ENCODE assay signal across 16 cellular contexts in genomic region chr3:61053781-61054496, GRCh38.
A peak's percentile ranks its signal among the peaks of the same experiment; 100 is the strongest.
DNase-seq lines count a peak whose midpoint lies in the region; ATAC-seq and TF ChIP-seq lines count a peak whose summit lies in the region.
"Had no signal": no experiment of that assay in that cellular context is flagged by ENCODE, and none has a peak within 500 bp of the region (broad histone marks: within the 10 kb centered on the region; RNA-seq: fewer than 3 reads in every experiment).

No MANE protein-coding gene starts in this region.

- H3K9me3 ChIP-seq in right lobe of liver: no peaks in the 10 kb centered on the region
- H3K9me3 ChIP-seq in prostate gland: no peaks in the 10 kb centered on the region
- H3K9me3 ChIP-seq: thyroid gland had no signal

- ATAC-seq in SK-N-SH treated with all-trans-retinoic acid at 6 μM for 48 hours: no peak
- peak; percentile 67 to 95 (median 69) for ATAC-seq in right lobe of liver
- ATAC-seq in HG03378 (IDR thresholded peaks at IDR 0.05; ENCODE audit: unreplicated experiment): no peak
- ATAC-seq: activated CD4-positive, alpha-beta T cell treated with anti-CD3 and anti-CD28 coated beads for 36 hours; activated naive CD4-positive, alpha-beta T cell treated with anti-CD3 and anti-CD28 coated beads, Interleukin-2, amount 50 U/mL, for 72 hours; effector memory CD8-positive, alpha-beta T cell; K562 had no signal

- H3K27me3 ChIP-seq in right lobe of liver (no peaks in the 10 kb centered on the region), prostate gland (replicated peaks; ENCODE audit: insufficient read depth) (no peaks in the 10 kb centered on the region)
- H3K27me3 ChIP-seq: thyroid gland had no signal

- H3K4me3 ChIP-seq in right lobe of liver: no peak overlapping the region
- no peak overlapping the region for H3K4me3 ChIP-seq in prostate gland
- H3K4me3 ChIP-seq: K562, thyroid gland had no signal

- intact Hi-C loops in right lobe of liver (cut with DNase I) (no loop called here), prostate gland (cut with DNase I) (no loop called here)

- H3K36me3 ChIP-seq in right lobe of liver: no peaks in the 10 kb centered on the region
- H3K36me3 ChIP-seq in prostate gland: no peaks in the 10 kb centered on the region
- H3K36me3 ChIP-seq: thyroid gland had no signal

- TF ChIP-seq CTCF in right lobe of liver (IDR thresholded peaks at IDR 0.05) (no peak), prostate gland (IDR thresholded peaks at IDR 0.05) (no peak)

- WGBS in right lobe of liver (ENCODE audit: insufficient coverage, low coverage, low lambda C conversion rate, missing lambda C conversion rate): 31% methylated on average over 2 of the region's 2 CpGs
- 86% methylated on average over 2 of the region's 2 CpGs for WGBS in prostate gland

- TF ChIP-seq POLR2A in right lobe of liver (IDR thresholded peaks at IDR 0.05) (no peak), prostate gland (IDR thresholded peaks at IDR 0.05) (no peak)

- H3K4me1 ChIP-seq in right lobe of liver (no peaks in the 10 kb centered on the region), prostate gland (replicated peaks) (no peaks in the 10 kb centered on the region)

- H3K27ac ChIP-seq in right lobe of liver (no peak overlapping the region), prostate gland (no peak overlapping the region)
- H3K27ac ChIP-seq: thyroid gland had no signal

- peak; percentile 3 for DNase-seq in DMS53 treated with DMSO at 0.1 percent for 48 hours (lab: John Stamatoyannopoulos, UW; ENCODE audit: unreplicated experiment)
- DNase-seq in NCI-H146 (lab: John Stamatoyannopoulos, UW): peak; percentile 96
- DNase-seq in right lobe of liver: peak in 1 of 3 donors; percentile 28
- no peak for DNase-seq in anterior cingulate cortex (lab: John Stamatoyannopoulos, UW)
- no peak for DNase-seq in prostate gland (ENCODE audit: low spot score)
- DNase-seq: activated CD4-positive, alpha-beta T cell treated with anti-CD3 and anti-CD28 coated beads for 36 hours; CD4-positive, CD25-positive, alpha-beta regulatory T cell; effector memory CD8-positive, alpha-beta T cell; NCI-H2171; stimulated activated naive CD4-positive, alpha-beta T cell treated with Interleukin-2 at 50 U/mL for 16 hours; SW 1271; thyroid gland had no signal

TF ChIP-seq in SK-N-SH treated with all-trans-retinoic acid at 6 μM for 48 hours, 23 proteins besides CTCF, POLR2A, EP300 and RAD21:
- TF ChIP-seq, protein P1, sequence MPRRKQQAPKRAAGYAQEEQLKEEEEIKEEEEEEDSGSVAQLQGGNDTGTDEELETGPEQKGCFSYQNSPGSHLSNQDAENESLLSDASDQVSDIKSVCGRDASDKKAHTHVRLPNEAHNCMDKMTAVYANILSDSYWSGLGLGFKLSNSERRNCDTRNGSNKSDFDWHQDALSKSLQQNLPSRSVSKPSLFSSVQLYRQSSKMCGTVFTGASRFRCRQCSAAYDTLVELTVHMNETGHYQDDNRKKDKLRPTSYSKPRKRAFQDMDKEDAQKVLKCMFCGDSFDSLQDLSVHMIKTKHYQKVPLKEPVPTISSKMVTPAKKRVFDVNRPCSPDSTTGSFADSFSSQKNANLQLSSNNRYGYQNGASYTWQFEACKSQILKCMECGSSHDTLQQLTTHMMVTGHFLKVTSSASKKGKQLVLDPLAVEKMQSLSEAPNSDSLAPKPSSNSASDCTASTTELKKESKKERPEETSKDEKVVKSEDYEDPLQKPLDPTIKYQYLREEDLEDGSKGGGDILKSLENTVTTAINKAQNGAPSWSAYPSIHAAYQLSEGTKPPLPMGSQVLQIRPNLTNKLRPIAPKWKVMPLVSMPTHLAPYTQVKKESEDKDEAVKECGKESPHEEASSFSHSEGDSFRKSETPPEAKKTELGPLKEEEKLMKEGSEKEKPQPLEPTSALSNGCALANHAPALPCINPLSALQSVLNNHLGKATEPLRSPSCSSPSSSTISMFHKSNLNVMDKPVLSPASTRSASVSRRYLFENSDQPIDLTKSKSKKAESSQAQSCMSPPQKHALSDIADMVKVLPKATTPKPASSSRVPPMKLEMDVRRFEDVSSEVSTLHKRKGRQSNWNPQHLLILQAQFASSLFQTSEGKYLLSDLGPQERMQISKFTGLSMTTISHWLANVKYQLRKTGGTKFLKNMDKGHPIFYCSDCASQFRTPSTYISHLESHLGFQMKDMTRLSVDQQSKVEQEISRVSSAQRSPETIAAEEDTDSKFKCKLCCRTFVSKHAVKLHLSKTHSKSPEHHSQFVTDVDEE (CRISPR knock-in tag; IDR thresholded peaks at IDR 0.05): 0 out of 2 replicates have a peak, but pooled peaks have one; percentile 18
- peak; percentile 49 for TF ChIP-seq TCF4 (CRISPR knock-in tag; IDR thresholded peaks at IDR 0.05; ENCODE audit: borderline replicate concordance)
- TF ChIP-seq ISL1 (CRISPR knock-in tag; IDR thresholded peaks at IDR 0.05): peak; percentile 44
- no peak for TF ChIP-seq POU6F1 (CRISPR knock-in tag; IDR thresholded peaks at IDR 0.05; ENCODE audit: borderline replicate concordance, low read depth)
- peak; percentile 91 for TF ChIP-seq SNAI2 (CRISPR knock-in tag; IDR thresholded peaks at IDR 0.05)
- TF ChIP-seq ZC3H10 (CRISPR knock-in tag; IDR thresholded peaks at IDR 0.05): no peak

Comparison
In these comparisons a context has a peak if more than half of its experiments do, and no peak if none do; other contexts are left out.
1. DNase-seq: peak in DMS53 treated with DMSO at 0.1 percent for 48 hours (single experiment) and NCI-H146 (single experiment); none in anterior cingulate cortex (0 of 58) and prostate gland (single experiment).
2. ATAC-seq: peak in right lobe of liver (4 of 4); none in SK-N-SH treated with all-trans-retinoic acid at 6 μM for 48 hours (single experiment) and HG03378 (single experiment).